ENCODE assay signal across 9 cellular contexts in genomic region chr16:22194707-22195444, GRCh38. TPM values are rescaled to one million over a fixed set of nuclear protein-coding genes. Genes with fewer than 3 reads are reported as not detected.
DNase-seq lines count a peak whose midpoint lies in the region; ATAC-seq and TF ChIP-seq lines count a peak whose summit lies in the region.
"Had no signal": no experiment of that assay in that cellular context is flagged by ENCODE, and none has a peak within 500 bp of the region (broad histone marks: within the 10 kb centered on the region; RNA-seq: fewer than 3 reads in every experiment).

No MANE protein-coding gene starts in this region.

- DNase-seq in Caco-2 = no peak
- DNase-seq in OCI-M1 (lab: John Stamatoyannopoulos, UW) = peak; percentile 36
- DNase-seq in NCI-H1436 (lab: John Stamatoyannopoulos, UW) = no peak
- DNase-seq: NCI-H1048 had no signal

- no peak overlapping the region for H2AFZ ChIP-seq in parathyroid adenoma

- H3K27me3 ChIP-seq in Caco-2 (replicated peaks; ENCODE audit: control insufficient read depth, insufficient read depth, low read length) = no peaks in the 10 kb centered on the region
- no peaks in the 10 kb centered on the region for H3K27me3 ChIP-seq in parathyroid adenoma (ENCODE audit: control insufficient read depth, insufficient read depth, low read length)

- H3K79me2 ChIP-seq in parathyroid adenoma = no peaks in the 10 kb centered on the region

- peaks cover 3% of the 10 kb centered on the region for H3K27me3 Mint-ChIP-seq in Caco-2 (ENCODE audit: insufficient read depth, unreplicated experiment)
- peaks cover 10% of the 10 kb centered on the region for H3K27me3 Mint-ChIP-seq in dendritic cell treated with granulocyte-macrophage colony-stimulating factor and Interleukin-4, amounts not matched to agents 40 ng/mL and 50 ng/mL, for 4 days

- CTCF ChIA-PET in Caco-2 (lab: Charles Lee) = interaction anchor here (0.7 kb wide), 1 partner anchor 106 kb away, joined by 3 read pairs; no protein-coding TSS in a partner anchor

- TF ChIP-seq CTCF in Caco-2 (IDR thresholded peaks at IDR 0.05; ENCODE audit: insufficient read depth in 1 of 2, low read depth in 1 of 2, low read length in 1 of 2, severe bottlenecking in 1 of 2, unreplicated experiment in 1 of 2) (no peak), parathyroid adenoma (IDR thresholded peaks at IDR 0.05) (no peak)

- intact Hi-C loops in Caco-2 (cut with micrococcal nuclease; ENCODE audit: unreplicated experiment) = loop anchor here (1.0 kb wide), 1 partner anchor 102 kb away; the partner anchor contains the start of gene POLR3E
- intact Hi-C loops in dendritic cell treated with granulocyte-macrophage colony-stimulating factor and Interleukin-4, amounts not matched to agents 40 ng/mL and 50 ng/mL, for 4 days (cut with micrococcal nuclease) = loop anchor here (5.0 kb wide), 1 partner anchor 598 kb away; the partner anchor contains the start of gene METTL9

- H3K36me3 Mint-ChIP-seq in Caco-2 (ENCODE audit: insufficient read depth, unreplicated experiment) = peaks cover 23% of the 10 kb centered on the region
- peaks cover 7% of the 10 kb centered on the region for H3K36me3 Mint-ChIP-seq in dendritic cell treated with granulocyte-macrophage colony-stimulating factor and Interleukin-4, amounts not matched to agents 40 ng/mL and 50 ng/mL, for 4 days (ENCODE audit: low read depth)

- H3K4me1 ChIP-seq in Caco-2 = peaks cover 8% of the 10 kb centered on the region; the same call in 1 of the 2 replicates
- no peaks in the 10 kb centered on the region for H3K4me1 ChIP-seq in parathyroid adenoma

- peak overlapping the region; percentile 73 for H3K4me3 Mint-ChIP-seq in Caco-2 (ENCODE audit: unreplicated experiment)
- peak overlapping the region; percentile 67 for H3K4me3 Mint-ChIP-seq in dendritic cell treated with granulocyte-macrophage colony-stimulating factor and Interleukin-4, amounts not matched to agents 40 ng/mL and 50 ng/mL, for 4 days

- POLR2A ChIA-PET in Caco-2 (lab: Charles Lee) = no interaction called here

- peak overlapping the region; percentile 98 for H3K27ac Mint-ChIP-seq in Caco-2 (ENCODE audit: unreplicated experiment)
- peak overlapping the region; percentile 5 for H3K27ac Mint-ChIP-seq in dendritic cell treated with granulocyte-macrophage colony-stimulating factor and Interleukin-4, amounts not matched to agents 40 ng/mL and 50 ng/mL, for 4 days

- H3K4me3 ChIP-seq in Caco-2 (ENCODE audit: low read depth, low read length) (no peak overlapping the region), parathyroid adenoma (ENCODE audit: low read depth, low read length) (no peak overlapping the region)

- H3K9me3 ChIP-seq in Caco-2 (no peaks in the 10 kb centered on the region), parathyroid adenoma (ENCODE audit: control insufficient read depth, low read length) (no peaks in the 10 kb centered on the region)

- no peak overlapping the region for H3K4me2 ChIP-seq in parathyroid adenoma (ENCODE audit: low read length)

- no peak for ATAC-seq in HG03521 (IDR thresholded peaks at IDR 0.05; ENCODE audit: unreplicated experiment)
- no peak for ATAC-seq in GM19463 (IDR thresholded peaks at IDR 0.05; ENCODE audit: unreplicated experiment)
- ATAC-seq in GM19351 (IDR thresholded peaks at IDR 0.05; ENCODE audit: unreplicated experiment) = no peak

- peaks cover 7% of the 10 kb centered on the region for H3K4me1 Mint-ChIP-seq in Caco-2 (ENCODE audit: low read depth, unreplicated experiment)
- peaks cover 49% of the 10 kb centered on the region for H3K4me1 Mint-ChIP-seq in dendritic cell treated with granulocyte-macrophage colony-stimulating factor and Interleukin-4, amounts not matched to agents 40 ng/mL and 50 ng/mL, for 4 days (ENCODE audit: low read depth)

- no TSS peak for BruUV-seq in Caco-2 (replicated peaks; lab: Mats Ljungman, UMichigan)

- H3K9ac ChIP-seq in parathyroid adenoma = no peak overlapping the region

- no peaks in the 10 kb centered on the region for H3K36me3 ChIP-seq in Caco-2 (ENCODE audit: control insufficient read depth, insufficient read depth, low read length)
- H3K36me3 ChIP-seq in parathyroid adenoma (ENCODE audit: control insufficient read depth, insufficient read depth, low read length) = no peaks in the 10 kb centered on the region

- H3K27ac ChIP-seq in parathyroid adenoma = peak overlapping the region; percentile 60

- no peaks in the 10 kb centered on the region for H3K9me3 Mint-ChIP-seq in Caco-2 (ENCODE audit: unreplicated experiment)
- H3K9me3 Mint-ChIP-seq in dendritic cell treated with granulocyte-macrophage colony-stimulating factor and Interleukin-4, amounts not matched to agents 40 ng/mL and 50 ng/mL, for 4 days = no peaks in the 10 kb centered on the region

RNA-seq across cellular contexts. Expression of gene EEF2K, which starts 11.2 kb away (rescaled TPM):
- 17.5 and 20.1 TPM in 2 replicates for total RNA-seq in Caco-2 (2022)

RNA-seq across cellular contexts. Expression of gene SDR42E2, which starts 32.6 kb away (rescaled TPM):
- not detected in 2 replicates for total RNA-seq in Caco-2 (2022)
